9 cellular contexts compared by ENCODE assay signal in genomic region chr9:95772320-95773060, GRCh38.
DNase-seq lines count a peak whose midpoint lies in the region; ATAC-seq, FAIRE-seq and TF ChIP-seq lines count a peak whose summit lies in the region.
"Had no signal": no experiment of that assay in that cellular context is flagged by ENCODE, and none has a peak within 500 bp of the region (broad histone marks: within the 10 kb centered on the region; RNA-seq: fewer than 3 reads in every experiment).

No MANE protein-coding gene starts in this region.

- no peak for TF ChIP-seq CTCF in colonic mucosa (IDR thresholded peaks at IDR 0.05)

- peak; percentile 19 for DNase-seq in DMS153 (lab: John Stamatoyannopoulos, UW)
- no peak for DNase-seq in DMS153 treated with DMSO at 0.1 percent for 48 hours (lab: John Stamatoyannopoulos, UW; ENCODE audit: unreplicated experiment)
- peak; percentile 76 for DNase-seq in colonic mucosa
- DNase-seq in medulla oblongata (ENCODE audit: extremely low spot score): peak; percentile 29
- peak; percentile 76 for DNase-seq in ureter (ENCODE audit: low spot score)
- DNase-seq in GM12892 (ENCODE audit: insufficient read length): no peak
- DNase-seq in activated CD4-positive, alpha-beta T cell treated with anti-CD3 and anti-CD28 coated beads for 48 hours: no peak

- no peaks in the 10 kb centered on the region for H3K36me3 ChIP-seq in colonic mucosa

- no peaks in the 10 kb centered on the region for H3K27me3 ChIP-seq in colonic mucosa

- no peak for TF ChIP-seq POLR2A in GM12892 (IDR thresholded peaks at IDR 0.05; ENCODE audit: low read depth, low read length)

- H3K27ac ChIP-seq in colonic mucosa: peak overlapping the region; percentile 74
- H3K27ac ChIP-seq: 22Rv1 had no signal

- intact Hi-C loops in colonic mucosa (cut with DNase I): no loop called here

- ATAC-seq in GM21717 (IDR thresholded peaks at IDR 0.05; ENCODE audit: unreplicated experiment): no peak

- no peaks in the 10 kb centered on the region for H3K4me1 ChIP-seq in colonic mucosa

- H3K9me3 ChIP-seq in colonic mucosa: no peaks in the 10 kb centered on the region

- FAIRE-seq in GM12892 (lab: Jason Lieb, UNC): no peak

- peak overlapping the region; percentile 20 for H3K4me3 ChIP-seq in colonic mucosa

- peak overlapping the region; percentile 39 to 73 for H3K9ac ChIP-seq in colonic mucosa (ENCODE audit: low read depth in 2 of 2, low read length in 2 of 2)

Comparison
In these comparisons a context has a peak if more than half of its experiments do, and no peak if none do; other contexts are left out.
1. DNase-seq: peak in DMS153 (single experiment), colonic mucosa (single experiment), medulla oblongata (single experiment) and ureter (single experiment); none in DMS153 treated with DMSO at 0.1 percent for 48 hours (single experiment), GM12892 (single experiment) and activated CD4-positive, alpha-beta T cell treated with anti-CD3 and anti-CD28 coated beads for 48 hours (single experiment).